Comparison of ENCODE assay signal across 8 cellular contexts in the genomic region with DNA sequence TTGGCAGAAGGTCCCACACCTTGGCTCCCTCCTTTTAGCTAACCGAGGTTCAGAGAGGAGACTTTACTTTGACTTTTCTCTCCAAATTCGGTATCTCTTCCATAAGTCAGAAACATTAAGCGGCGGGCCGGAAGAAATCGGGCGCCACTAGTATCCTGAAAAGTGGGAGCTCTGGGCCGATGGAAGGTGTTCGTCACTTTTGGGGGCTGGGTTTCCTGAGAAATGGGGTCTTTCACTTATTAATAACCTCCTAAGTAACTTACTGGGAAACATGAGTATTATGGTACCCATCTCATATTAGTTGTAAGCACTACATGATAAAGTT. TPM values are rescaled to one million over a fixed set of nuclear protein-coding genes. Genes with fewer than 3 reads are reported as not detected.
A peak's percentile ranks its signal among the peaks of the same experiment; 100 is the strongest.
DNase-seq lines count a peak whose midpoint lies in the region; ATAC-seq and TF ChIP-seq lines count a peak whose summit lies in the region.

No MANE protein-coding gene starts in this region.

- H3K4me1 Mint-ChIP-seq in central memory CD8-positive, alpha-beta T cell: peaks cover 24% of the 10 kb centered on the region
- peaks cover 15 to 26% (median 20%) of the 10 kb centered on the region in 3 donors for H3K4me1 Mint-ChIP-seq in naive B cell

- CTCF ChIA-PET in AG04450 (lab: Charles Lee): interaction anchor here (0.6 to 1.6 kb wide), 4 partner anchors 8 to 411 kb away, joined by 3 read pairs; no protein-coding TSS in a partner anchor

- peak overlapping the region; percentile 97 for H3K27ac Mint-ChIP-seq in central memory CD8-positive, alpha-beta T cell (ENCODE audit: low read depth)
- peak overlapping the region; percentile 96 to 100 (median 99) for H3K27ac Mint-ChIP-seq in naive B cell

- no peaks in the 10 kb centered on the region for H3K36me3 ChIP-seq in HUES6 (ENCODE audit: control insufficient read depth, insufficient read depth, low read length)

- peak overlapping the region; percentile 85 for H3K9ac ChIP-seq in HUES6 (ENCODE audit: low read length)

- no peaks in the 10 kb centered on the region for H3K9me3 Mint-ChIP-seq in central memory CD8-positive, alpha-beta T cell
- peaks cover 0 to 2% (median 0%) of the 10 kb centered on the region in 7 donors for H3K9me3 Mint-ChIP-seq in naive B cell

- TF ChIP-seq CTCF in AG04450 (IDR thresholded peaks at IDR 0.05; ENCODE audit: low read depth, low read length): no peak

- H3K4me3 Mint-ChIP-seq in central memory CD8-positive, alpha-beta T cell: peak overlapping the region; percentile 92
- peak overlapping the region; percentile 90 to 100 (median 98) for H3K4me3 Mint-ChIP-seq in naive B cell

- ATAC-seq in central memory CD8-positive, alpha-beta T cell (replicated peaks; ENCODE audit: extremely low read depth, poor library complexity, severe bottlenecking): no peak
- ATAC-seq in naive B cell (ENCODE audit: low read depth in 2 of 2) (no peak), HG02981 (IDR thresholded peaks at IDR 0.05; ENCODE audit: unreplicated experiment) (no peak)

- peaks cover 7% of the 10 kb centered on the region for H3K27me3 Mint-ChIP-seq in central memory CD8-positive, alpha-beta T cell
- peaks cover 3 to 14% (median 6%) of the 10 kb centered on the region in 3 donors for H3K27me3 Mint-ChIP-seq in naive B cell

- no peaks in the 10 kb centered on the region for H3K27me3 ChIP-seq in AG04450 (ENCODE audit: control insufficient read depth, insufficient read depth, low read length)
- H3K27me3 ChIP-seq in HUES6 (ENCODE audit: control insufficient read depth, insufficient read depth, low read length): no peaks in the 10 kb centered on the region

- no peaks in the 10 kb centered on the region; the same call in 1 of the 2 replicates for H3K9me3 ChIP-seq in AG04450 (ENCODE audit: control insufficient read depth, insufficient read depth, low read length)
- no peaks in the 10 kb centered on the region for H3K9me3 ChIP-seq in HUES6 (ENCODE audit: control insufficient read depth, insufficient read depth, low read depth, low read length)

- H3K4me3 ChIP-seq in AG04450 (ENCODE audit: low read depth, low read length) (peak overlapping the region; percentile 92), HUES6 (ENCODE audit: low read depth, low read length) (peak overlapping the region; percentile 72)

- POLR2A ChIA-PET in AG04450 (lab: Yijun Ruan, JAX): interaction anchor here (0.6 to 0.8 kb wide), 3 partner anchors 12 to 1028 kb away, joined by 3 to 8 read pairs (median 5); no protein-coding TSS in a partner anchor

- H3K27ac ChIP-seq in AG04450 (ENCODE audit: low read depth, low read length) (peak overlapping the region; percentile 87), HUES6 (ENCODE audit: low read depth, low read length) (peak overlapping the region; percentile 74; the same call in 1 of the 2 replicates)

- DNase-seq in AG04450 (ENCODE audit: low read depth, low spot score) (no peak), naive B cell (no peak), middle frontal gyrus (ENCODE audit: extremely low spot score, low spot score) (no peak), NCI-H524 (lab: John Stamatoyannopoulos, UW) (no peak)
- DNase-seq in central memory CD8-positive, alpha-beta T cell (ENCODE audit: low spot score in 2 of 2): no peak
- no peak for DNase-seq in stimulated activated CD4-positive, alpha-beta T cell treated with anti-CD3 and anti-CD28 coated beads, Interleukin-1b, Interleukin-23, amount 100 ng/mL, for 48 hours

- H3K4me1 ChIP-seq in HUES6 (ENCODE audit: control insufficient read depth, insufficient read depth, low read length): peaks cover 19% of the 10 kb centered on the region

- H3K36me3 Mint-ChIP-seq in central memory CD8-positive, alpha-beta T cell (ENCODE audit: insufficient read depth): peaks cover 20% of the 10 kb centered on the region
- H3K36me3 Mint-ChIP-seq in naive B cell: peaks cover 0 to 5% of the 10 kb centered on the region in 2 donors

RNA-seq across cellular contexts. Expression of a gene that starts 0.7 kb away (rescaled TPM):
- 11.9 and 16.7 TPM in 2 replicates for polyA plus RNA-seq in AG04450 (2011; rRNA removed)
- 13.2 and 16.4 TPM in 2 replicates for polyA minus RNA-seq in AG04450 (2011; rRNA and poly(A)+ RNA removed)
- 10 to 100 TPM in 5 of 6 donors, 1 to 10 TPM in 1; 9.4 to 26.9 (median 21.8) TPM for polyA plus RNA-seq in naive B cell (ENCODE audit: low read depth in 6 of 6)
